Comparison of ENCODE assay signal across 18 cellular contexts in the genomic region with DNA sequence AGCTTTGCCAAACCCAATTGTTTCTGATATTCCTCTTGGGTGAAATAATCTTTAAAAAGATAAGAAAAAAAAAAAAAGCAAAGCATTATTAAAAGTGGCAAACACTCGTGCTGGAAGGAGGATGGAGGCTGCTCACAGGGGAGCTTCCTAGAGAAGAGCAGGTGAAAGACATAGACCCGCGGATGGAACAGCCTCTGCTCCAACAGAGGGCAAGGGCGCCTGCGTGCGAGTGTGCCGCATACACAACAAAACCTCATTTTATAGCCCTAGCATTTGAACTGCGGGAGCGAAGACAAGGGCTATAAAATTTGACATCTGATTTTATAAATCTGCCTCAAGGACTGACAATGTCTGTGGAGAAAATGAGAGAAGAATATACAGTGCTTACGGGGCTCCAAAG. TPM values are rescaled to one million over a fixed set of nuclear protein-coding genes. Genes with fewer than 3 reads are reported as not detected.
DNase-seq lines count a peak whose midpoint lies in the region; FAIRE-seq and TF ChIP-seq lines count a peak whose summit lies in the region.
"Had no signal": no experiment of that assay in that cellular context is flagged by ENCODE, and none has a peak within 500 bp of the region (broad histone marks: within the 10 kb centered on the region; RNA-seq: fewer than 3 reads in every experiment).

No MANE protein-coding gene starts in this region.

- H3K9me1 ChIP-seq in keratinocyte (ENCODE audit: control insufficient read depth, extremely low read depth, insufficient read depth, low read length): peaks cover 6% of the 10 kb centered on the region

- peaks cover 24% of the 10 kb centered on the region for H3K4me1 Mint-ChIP-seq in MCF 10A (ENCODE audit: insufficient read depth, unreplicated experiment)
- H3K4me1 Mint-ChIP-seq: activated B cell treated with CpG ODN at 0.5 μM for 24 hours; activated naive CD8-positive, alpha-beta T cell treated with anti-CD3 and anti-CD28 coated beads, Interleukin-2, amount 10 ng/mL, durations not matched to agents 7 days and 5 days; stimulated activated memory B cell treated with anti-CD40 and anti-IgM and Interleukin-4, amounts not matched to agents 10 μg/mL and 1 μg/mL and 100 μg/mL, for 72 hours had no signal

- H3K4me1 ChIP-seq in breast epithelium (no peaks in the 10 kb centered on the region), SJSA1 (replicated peaks) (peaks cover 53% of the 10 kb centered on the region), keratinocyte (ENCODE audit: control insufficient read depth, extremely low read depth, insufficient read depth, low read length) (peaks cover 33% of the 10 kb centered on the region), skeletal muscle satellite cell (ENCODE audit: control insufficient read depth, insufficient read depth, low read length) (peaks cover 27% of the 10 kb centered on the region), colonic mucosa (no peaks in the 10 kb centered on the region)

- H2AFZ ChIP-seq in keratinocyte (ENCODE audit: control insufficient read depth, low read length): no peak overlapping the region

- H3K27ac Mint-ChIP-seq in MCF 10A (ENCODE audit: low read depth, unreplicated experiment): peak overlapping the region; percentile 42
- H3K27ac Mint-ChIP-seq: activated B cell treated with CpG ODN at 0.5 μM for 24 hours; activated naive CD8-positive, alpha-beta T cell treated with anti-CD3 and anti-CD28 coated beads, Interleukin-2, amount 10 ng/mL, durations not matched to agents 7 days and 5 days; activated T-helper 1 cell treated with anti-CD3 and anti-CD28 coated beads, Interleukin-12 subunit alpha, Interleukin-12 subunit beta, Interleukin-2, Interleukin-4 antibody, amounts not matched to agents 30 ng/mL and 10 ng/mL and 1 ng/mL, durations not matched to agents 14 hours and 24 hours and 36 hours; stimulated activated memory B cell treated with anti-CD40 and anti-IgM and Interleukin-4, amounts not matched to agents 10 μg/mL and 1 μg/mL and 100 μg/mL, for 72 hours had no signal

- no peak overlapping the region for H3K4me3 ChIP-seq in breast epithelium
- no peak overlapping the region for H3K4me3 ChIP-seq in SJSA1
- H3K4me3 ChIP-seq in keratinocyte (ENCODE audit: control insufficient read depth in 2 of 3, extremely low read depth in 1 of 3, insufficient read depth in 2 of 3, low read depth in 1 of 3, low read length in 3 of 3): no peak overlapping the region
- no peak overlapping the region for H3K4me3 ChIP-seq in skeletal muscle satellite cell (ENCODE audit: low read length)
- H3K4me3 ChIP-seq in colonic mucosa: no peak overlapping the region
- H3K4me3 ChIP-seq: upper lobe of left lung had no signal

- H3K27me3 ChIP-seq in breast epithelium (no peaks in the 10 kb centered on the region), SJSA1 (replicated peaks) (no peaks in the 10 kb centered on the region), keratinocyte (ENCODE audit: control insufficient read depth, extremely low read depth, insufficient read depth, low read length) (no peaks in the 10 kb centered on the region), skeletal muscle satellite cell (ENCODE audit: control insufficient read depth, insufficient read depth, low read length) (no peaks in the 10 kb centered on the region), colonic mucosa (no peaks in the 10 kb centered on the region)
- H3K27me3 ChIP-seq: upper lobe of left lung had no signal

- H3K4me3 Mint-ChIP-seq in MCF 10A (ENCODE audit: unreplicated experiment): no peak overlapping the region
- H3K4me3 Mint-ChIP-seq: activated B cell treated with CpG ODN at 0.5 μM for 24 hours; activated naive CD8-positive, alpha-beta T cell treated with anti-CD3 and anti-CD28 coated beads, Interleukin-2, amount 10 ng/mL, durations not matched to agents 7 days and 5 days; activated T-helper 1 cell treated with anti-CD3 and anti-CD28 coated beads, Interleukin-12 subunit alpha, Interleukin-12 subunit beta, Interleukin-2, Interleukin-4 antibody, amounts not matched to agents 30 ng/mL and 10 ng/mL and 1 ng/mL, durations not matched to agents 14 hours and 24 hours and 36 hours; stimulated activated memory B cell treated with anti-CD40 and anti-IgM and Interleukin-4, amounts not matched to agents 10 μg/mL and 1 μg/mL and 100 μg/mL, for 72 hours had no signal

- H3K27ac ChIP-seq in breast epithelium (no peak overlapping the region), SJSA1 (peak overlapping the region; percentile 74), keratinocyte (ENCODE audit: control insufficient read depth, insufficient read depth, low read length) (peak overlapping the region; percentile 58), colonic mucosa (no peak overlapping the region)
- H3K27ac ChIP-seq: C4-2B had no signal

- intact Hi-C loops in MCF 10A (cut with micrococcal nuclease) (no loop called here), breast epithelium (cut with DNase I; ENCODE audit: low total_unique reads) (no loop called here), colonic mucosa (cut with DNase I) (no loop called here)

- no peak for TF ChIP-seq POLR2A in breast epithelium (IDR thresholded peaks at IDR 0.05)

- H3K9me3 ChIP-seq in breast epithelium (no peaks in the 10 kb centered on the region), SJSA1 (replicated peaks) (no peaks in the 10 kb centered on the region), keratinocyte (ENCODE audit: control insufficient read depth, low read depth, low read length) (no peaks in the 10 kb centered on the region), skeletal muscle satellite cell (replicated peaks; ENCODE audit: low read length) (no peaks in the 10 kb centered on the region), colonic mucosa (no peaks in the 10 kb centered on the region)
- H3K9me3 ChIP-seq: upper lobe of left lung had no signal

- H4K20me1 ChIP-seq in keratinocyte (ENCODE audit: control insufficient read depth, extremely low read depth, insufficient read depth, low read length): no peaks in the 10 kb centered on the region

- no peaks in the 10 kb centered on the region for H3K27me3 Mint-ChIP-seq in MCF 10A (ENCODE audit: insufficient read depth, unreplicated experiment)
- H3K27me3 Mint-ChIP-seq: activated naive CD8-positive, alpha-beta T cell treated with anti-CD3 and anti-CD28 coated beads, Interleukin-2, amount 10 ng/mL, durations not matched to agents 7 days and 5 days; stimulated activated memory B cell treated with anti-CD40 and anti-IgM and Interleukin-4, amounts not matched to agents 10 μg/mL and 1 μg/mL and 100 μg/mL, for 72 hours had no signal

- POLR2A ChIA-PET in MCF 10A (lab: Yijun Ruan, JAX): interaction anchor here (1.8 to 2.2 kb wide), 2 partner anchors 16 to 19 kb away, joined by 4 to 7 read pairs; no protein-coding TSS in a partner anchor

- peak overlapping the region; percentile 40 for H3K9ac ChIP-seq in keratinocyte (ENCODE audit: control insufficient read depth, extremely low read depth, insufficient read depth, low read length)
- H3K9ac ChIP-seq in skeletal muscle satellite cell (ENCODE audit: low read depth, low read length): peak overlapping the region; percentile 57
- H3K9ac ChIP-seq in colonic mucosa (ENCODE audit: low read depth in 2 of 2, low read length in 2 of 2): no peak overlapping the region

- H3K79me2 ChIP-seq in keratinocyte (ENCODE audit: control insufficient read depth, insufficient read depth, low read length): peaks cover 11% of the 10 kb centered on the region

- FAIRE-seq in keratinocyte (lab: Jason Lieb, UNC): no peak

- no peaks in the 10 kb centered on the region for H3K9me3 Mint-ChIP-seq in MCF 10A (ENCODE audit: unreplicated experiment)
- H3K9me3 Mint-ChIP-seq: activated B cell treated with CpG ODN at 0.5 μM for 24 hours; activated naive CD8-positive, alpha-beta T cell treated with anti-CD3 and anti-CD28 coated beads, Interleukin-2, amount 10 ng/mL, durations not matched to agents 7 days and 5 days; activated T-helper 1 cell treated with anti-CD3 and anti-CD28 coated beads, Interleukin-12 subunit alpha, Interleukin-12 subunit beta, Interleukin-2, Interleukin-4 antibody, amounts not matched to agents 30 ng/mL and 10 ng/mL and 1 ng/mL, durations not matched to agents 14 hours and 24 hours and 36 hours; stimulated activated memory B cell treated with anti-CD40 and anti-IgM and Interleukin-4, amounts not matched to agents 10 μg/mL and 1 μg/mL and 100 μg/mL, for 72 hours had no signal

- dilution Hi-C loops in keratinocyte (cut with MboI; ENCODE audit: extremely low pct_ligation_motif_present, low sequenced_read_pairs): no loop called here

- no peak for TF ChIP-seq CTCF in MCF 10A (IDR thresholded peaks at IDR 0.05; ENCODE audit: unreplicated experiment)
- no peak for TF ChIP-seq CTCF in breast epithelium (IDR thresholded peaks at IDR 0.05)
- no peak for TF ChIP-seq CTCF in keratinocyte (optimal IDR thresholded peaks at IDR 0.05 in 1 of 3, IDR thresholded peaks at IDR 0.05 in 1 of 3, conservative IDR thresholded peaks at IDR 0.05 in 1 of 3; ENCODE audit: extremely low read depth in 1 of 3, insufficient read depth in 2 of 3, low read length in 3 of 3)
- no peak for TF ChIP-seq CTCF in colonic mucosa (IDR thresholded peaks at IDR 0.05)

- no peaks in the 10 kb centered on the region for H3K36me3 ChIP-seq in breast epithelium
- peaks cover 25% of the 10 kb centered on the region for H3K36me3 ChIP-seq in SJSA1
- peaks cover 19 to 26% of the 10 kb centered on the region in 2 experiments for H3K36me3 ChIP-seq in keratinocyte (ENCODE audit: control insufficient read depth in 2 of 2, extremely low read depth in 1 of 2, insufficient read depth in 2 of 2, low read length in 2 of 2)
- peaks cover 12% of the 10 kb centered on the region for H3K36me3 ChIP-seq in skeletal muscle satellite cell (ENCODE audit: insufficient read depth, low read length)
- H3K36me3 ChIP-seq in colonic mucosa: no peaks in the 10 kb centered on the region
- H3K36me3 ChIP-seq: upper lobe of left lung had no signal

- CTCF ChIA-PET in MCF 10A (lab: Yijun Ruan, JAX): interaction anchor here (1.0 to 1.7 kb wide), 5 partner anchors 16 to 56 kb away, joined by 3 to 5 read pairs (median 4); no protein-coding TSS in a partner anchor

- peaks cover 10% of the 10 kb centered on the region for H3K36me3 Mint-ChIP-seq in MCF 10A (ENCODE audit: insufficient read depth, unreplicated experiment)
- H3K36me3 Mint-ChIP-seq: activated naive CD8-positive, alpha-beta T cell treated with anti-CD3 and anti-CD28 coated beads, Interleukin-2, amount 10 ng/mL, durations not matched to agents 7 days and 5 days; stimulated activated memory B cell treated with anti-CD40 and anti-IgM and Interleukin-4, amounts not matched to agents 10 μg/mL and 1 μg/mL and 100 μg/mL, for 72 hours had no signal

- BruUV-seq in MCF 10A (replicated peaks; lab: Mats Ljungman, UMichigan): no TSS peak

- H3K4me2 ChIP-seq in keratinocyte (ENCODE audit: control insufficient read depth, extremely low read depth, insufficient read depth, low read depth, low read length) (peak overlapping the region; percentile 47), skeletal muscle satellite cell (ENCODE audit: low read length) (peak overlapping the region; percentile 61)

- DNase-seq in MCF 10A (ENCODE audit: unreplicated experiment) (no peak), breast epithelium (ENCODE audit: low spot score in 2 of 2) (no peak), SJSA1 (ENCODE audit: low read depth in 1 of 2, low spot score in 2 of 2) (no peak), keratinocyte (ENCODE audit: low read depth, low spot score) (no peak), colonic mucosa (no peak), NCI-H2227 treated with DMSO at 0.1 percent for 48 hours (lab: John Stamatoyannopoulos, UW) (no peak), NCI-H2196 treated with DMSO at 0.1 percent for 48 hours (lab: John Stamatoyannopoulos, UW; ENCODE audit: unreplicated experiment) (no peak)
- DNase-seq: activated B cell treated with CpG ODN at 0.5 μM for 24 hours; activated naive CD8-positive, alpha-beta T cell treated with anti-CD3 and anti-CD28 coated beads, Interleukin-2, amount 10 ng/mL, durations not matched to agents 7 days and 5 days; effector CD4-positive, alpha-beta T cell; hypothalamus; NCI-H2029 treated with DMSO at 0.1 percent for 48 hours; T-helper 2 cell had no signal

RNA-seq across cellular contexts. Expression of a gene that starts 33.5 kb away (rescaled TPM):
- total RNA-seq in MCF 10A (2022): 29.6 and 30.3 TPM in 2 replicates
- total RNA-seq in breast epithelium: 10 to 100 TPM; 22.5 to 43.7 (median 30.8) TPM
- 10.0 and 18.8 TPM in 2 replicates for total RNA-seq in SJSA1 (2014; rRNA removed; shearing (Covaris generic))
- 19.5 to 31.8 TPM (median 22.2 TPM) in 3 replicates for polyA plus RNA-seq in keratinocyte
- 2.2 TPM for polyA plus RNA-seq in keratinocyte (2011; ENCODE audit: low read depth)
- 15.5 and 23.1 TPM in 2 replicates for polyA plus RNA-seq in keratinocyte (2011; cell fraction: cytosol; rRNA removed)
- polyA plus RNA-seq in keratinocyte (2011; cell fraction: nucleus; rRNA removed): 22.0 and 22.4 TPM in 2 replicates
- 10.5 and 15.1 TPM in 2 replicates for polyA plus RNA-seq in keratinocyte (2012; ENCODE audit: low replicate concordance)
- polyA minus RNA-seq in keratinocyte: 39.0 to 66.1 TPM (median 46.3 TPM) in 3 replicates
- 34.7 TPM for polyA minus RNA-seq in keratinocyte (2011; cell fraction: cytosol; rRNA and poly(A)+ RNA removed)
- 20.3 and 47.3 TPM in 2 replicates for polyA minus RNA-seq in keratinocyte (2011; cell fraction: nucleus; rRNA and poly(A)+ RNA removed)
- 53.3 and 62.1 TPM in 2 replicates for total RNA-seq in skeletal muscle satellite cell (2012; rRNA removed)
- 10 to 100 TPM; 19.4 to 22.7 TPM for total RNA-seq in colonic mucosa

Comparison
In these comparisons a context has a peak if more than half of its experiments do, and no peak if none do; other contexts are left out.
1. H3K27ac ChIP-seq: peak in SJSA1 (single experiment) and keratinocyte (single experiment); none in breast epithelium (0 of 2) and colonic mucosa (single experiment).
2. H3K9ac ChIP-seq: peak in keratinocyte (single experiment) and skeletal muscle satellite cell (single experiment); none in colonic mucosa (0 of 2).